Comparison of ENCODE assay signal across 13 cellular contexts in the genomic region with DNA sequence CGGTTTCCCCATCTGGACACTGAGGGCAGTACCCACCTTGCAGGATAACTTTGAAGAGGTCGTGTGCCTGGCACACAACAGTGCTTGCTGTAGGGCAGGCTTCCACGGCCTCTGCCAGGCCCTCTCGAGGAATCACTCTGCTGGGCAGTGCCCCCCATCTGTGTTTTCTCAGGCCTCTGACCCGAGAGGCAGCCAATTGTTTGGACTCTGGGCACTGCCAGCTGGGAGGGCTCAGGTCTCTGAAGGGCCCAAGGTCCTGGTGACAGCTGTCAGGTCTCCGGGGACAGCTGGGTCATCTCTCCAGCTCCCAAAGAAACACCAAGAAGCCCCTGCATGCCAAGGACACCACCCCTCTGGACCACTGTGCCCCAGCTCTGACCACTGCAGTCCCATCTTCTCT. TPM values are rescaled to one million over a fixed set of nuclear protein-coding genes. Genes with fewer than 3 reads are reported as not detected.
DNase-seq lines count a peak whose midpoint lies in the region; ATAC-seq, FAIRE-seq and TF ChIP-seq lines count a peak whose summit lies in the region.
"Had no signal": no experiment of that assay in that cellular context is flagged by ENCODE, and none has a peak within 500 bp of the region (broad histone marks: within the 10 kb centered on the region; RNA-seq: fewer than 3 reads in every experiment).

No MANE protein-coding gene starts in this region.

- DNase-seq in colonic mucosa: no peak
- peak; percentile 45 for DNase-seq in lower lobe of right lung
- DNase-seq in posterior vena cava (ENCODE audit: low spot score): no peak
- no peak for DNase-seq in NCI-H1930 (lab: John Stamatoyannopoulos, UW)
- no peak for DNase-seq in HTR-8/SVneo (ENCODE audit: insufficient read length, low spot score)
- no peak for DNase-seq in SJCRH30
- DNase-seq: activated CD4-positive, CD25-positive, alpha-beta regulatory T cell; erythroblast had no signal

- H3K9me3 Mint-ChIP-seq in IgD-negative memory B cell: no peaks in the 10 kb centered on the region

- TF ChIP-seq CTCF in colonic mucosa (IDR thresholded peaks at IDR 0.05) (no peak), lower lobe of right lung (IDR thresholded peaks at IDR 0.05) (no peak)

- H3K27me3 Mint-ChIP-seq in IgD-negative memory B cell: no peaks in the 10 kb centered on the region

- no peak for ATAC-seq in lower lobe of right lung

- peak overlapping the region; percentile 65 to 81 (median 69) for H3K4me3 Mint-ChIP-seq in IgD-negative memory B cell

- H3K4me1 ChIP-seq in colonic mucosa: peaks cover 28% of the 10 kb centered on the region
- H3K4me1 ChIP-seq in lower lobe of right lung: peaks cover 42% of the 10 kb centered on the region
- peaks cover 47% of the 10 kb centered on the region for H3K4me1 ChIP-seq in stomach smooth muscle (ENCODE audit: control insufficient read depth, insufficient read depth, low read length)
- peaks cover 21% of the 10 kb centered on the region for H3K4me1 ChIP-seq in SJCRH30

- peak overlapping the region in 1 of 2 donors; percentile 55 for H3K9ac ChIP-seq in colonic mucosa (ENCODE audit: low read depth in 2 of 2, low read length in 2 of 2)
- H3K9ac ChIP-seq in stomach smooth muscle (ENCODE audit: low read length in 2 of 2): no peak overlapping the region
- H3K9ac ChIP-seq: GM23248 had no signal

- peak overlapping the region; percentile 83 for H3K27ac ChIP-seq in colonic mucosa
- peak overlapping the region; percentile 41 for H3K27ac ChIP-seq in lower lobe of right lung
- peak overlapping the region; percentile 41 for H3K27ac ChIP-seq in stomach smooth muscle (ENCODE audit: low read length)
- H3K27ac ChIP-seq in SJCRH30: no peak overlapping the region
- H3K27ac ChIP-seq: GM23248, SJSA1 had no signal

- H3K36me3 Mint-ChIP-seq in IgD-negative memory B cell: peaks cover 2% of the 10 kb centered on the region

- no peak for FAIRE-seq in HTR-8/SVneo (lab: Jason Lieb, UNC)

- intact Hi-C loops in colonic mucosa (cut with DNase I): no loop called here
- intact Hi-C loops in lower lobe of right lung (cut with DNase I): loop anchor here (10.0 kb wide), 1 partner anchor 123 kb away; the partner anchor contains the start of gene NHERF2
- intact Hi-C loops in posterior vena cava (cut with DNase I): loop anchor here in 1 of 2 donors (5.0 kb wide), 1 partner anchor 125 kb away; no protein-coding TSS in a partner anchor

- peak overlapping the region in 1 of 3 donors; percentile 62 for H3K27ac Mint-ChIP-seq in IgD-negative memory B cell

- H3K27me3 ChIP-seq in colonic mucosa: no peaks in the 10 kb centered on the region
- no peaks in the 10 kb centered on the region for H3K27me3 ChIP-seq in lower lobe of right lung (ENCODE audit: low read depth)
- no peaks in the 10 kb centered on the region for H3K27me3 ChIP-seq in stomach smooth muscle (ENCODE audit: control insufficient read depth in 1 of 2, insufficient read depth in 2 of 2, low read length in 2 of 2)
- H3K27me3 ChIP-seq in SJCRH30: peaks cover 4% of the 10 kb centered on the region; the same call in 1 of the 2 replicates
- H3K27me3 ChIP-seq: SJSA1 had no signal

- H3K36me3 ChIP-seq in colonic mucosa (no peaks in the 10 kb centered on the region), lower lobe of right lung (peaks cover 7% of the 10 kb centered on the region), stomach smooth muscle (ENCODE audit: control insufficient read depth in 2 of 2, insufficient read depth in 2 of 2, low read length in 2 of 2) (peaks cover 0 to 3% of the 10 kb centered on the region in 2 donors), SJCRH30 (no peaks in the 10 kb centered on the region)

- H3K4me1 Mint-ChIP-seq in IgD-negative memory B cell: peaks cover 4 to 17% (median 17%) of the 10 kb centered on the region in 3 donors

- H3K9me3 ChIP-seq in colonic mucosa (no peaks in the 10 kb centered on the region), lower lobe of right lung (no peaks in the 10 kb centered on the region), stomach smooth muscle (ENCODE audit: control insufficient read depth in 2 of 2, low read length in 2 of 2) (no peaks in the 10 kb centered on the region), SJCRH30 (replicated peaks) (no peaks in the 10 kb centered on the region)
- H3K9me3 ChIP-seq: Caco-2, SJSA1 had no signal

- no peak overlapping the region for H3K4me3 ChIP-seq in colonic mucosa
- no peak overlapping the region for H3K4me3 ChIP-seq in lower lobe of right lung
- no peak overlapping the region for H3K4me3 ChIP-seq in stomach smooth muscle (ENCODE audit: low read length in 2 of 2)
- no peak overlapping the region for H3K4me3 ChIP-seq in SJCRH30
- H3K4me3 ChIP-seq: GM23248, SJSA1 had no signal

RNA-seq across cellular contexts. Expression of gene RAB26, which starts 1.0 kb away (rescaled TPM):
- 0.41 TPM for polyA plus RNA-seq in IgD-negative memory B cell
- 10 to 100 TPM; 18.2 to 24.5 TPM for total RNA-seq in colonic mucosa
- total RNA-seq in lower lobe of right lung: 0.80 TPM
- total RNA-seq in posterior vena cava: under 1 TPM in 1 of 2 donors, not detected in 1; 0.28 TPM
- 1.0 and 1.4 TPM in 2 replicates for total RNA-seq in SJCRH30 (2014; rRNA removed; shearing (Covaris generic))
- total RNA-seq: GM23248 had no signal

RNA-seq across cellular contexts. Expression of gene TRAF7, which starts 8.2 kb away (rescaled TPM):
- 7.0 TPM for polyA plus RNA-seq in IgD-negative memory B cell
- 100 to 1,000 TPM; 102 to 131 TPM for total RNA-seq in colonic mucosa
- 61.9 TPM for total RNA-seq in lower lobe of right lung
- total RNA-seq in posterior vena cava: 10 to 100 TPM; 56.7 to 62.0 TPM
- total RNA-seq in SJCRH30 (2014; rRNA removed; shearing (Covaris generic)): 34.5 and 35.9 TPM in 2 replicates

RNA-seq across cellular contexts. Expression of gene PKD1, which starts 11.7 kb away (rescaled TPM):
- polyA plus RNA-seq in IgD-negative memory B cell: 7.4 TPM
- total RNA-seq in colonic mucosa (10 to 100 TPM; 48.2 to 83.5 TPM), lower lobe of right lung (81.6 TPM), posterior vena cava (100 to 1,000 TPM; 177 to 181 TPM)
- total RNA-seq in SJCRH30 (2014; rRNA removed; shearing (Covaris generic)): 47.1 and 51.9 TPM in 2 replicates

RNA-seq across cellular contexts. Expression of gene CASKIN1, which starts 49.0 kb away (rescaled TPM):
- polyA plus RNA-seq in IgD-negative memory B cell: not detected
- total RNA-seq in colonic mucosa: under 1 TPM; 0.07 to 0.27 TPM
- 0.09 TPM for total RNA-seq in lower lobe of right lung
- under 1 TPM in 1 of 2 donors, not detected in 1; 0.05 TPM for total RNA-seq in posterior vena cava
- 0.13 and 0.24 TPM in 2 replicates for total RNA-seq in SJCRH30 (2014; rRNA removed; shearing (Covaris generic))
- total RNA-seq: GM23248, SJSA1 had no signal
- polyA plus RNA-seq: GM23248 had no signal

RNA-seq across cellular contexts. Expression of gene MLST8, which starts 57.9 kb away (rescaled TPM):
- polyA plus RNA-seq in IgD-negative memory B cell: 44.1 TPM
- total RNA-seq in colonic mucosa (10 to 100 TPM; 26.5 to 53.5 TPM), lower lobe of right lung (26.6 TPM), posterior vena cava (10 to 100 TPM; 16.6 to 21.4 TPM)
- 28.8 and 32.8 TPM in 2 replicates for total RNA-seq in SJCRH30 (2014; rRNA removed; shearing (Covaris generic))
